12 cellular contexts compared by ENCODE assay signal in the genomic region with DNA sequence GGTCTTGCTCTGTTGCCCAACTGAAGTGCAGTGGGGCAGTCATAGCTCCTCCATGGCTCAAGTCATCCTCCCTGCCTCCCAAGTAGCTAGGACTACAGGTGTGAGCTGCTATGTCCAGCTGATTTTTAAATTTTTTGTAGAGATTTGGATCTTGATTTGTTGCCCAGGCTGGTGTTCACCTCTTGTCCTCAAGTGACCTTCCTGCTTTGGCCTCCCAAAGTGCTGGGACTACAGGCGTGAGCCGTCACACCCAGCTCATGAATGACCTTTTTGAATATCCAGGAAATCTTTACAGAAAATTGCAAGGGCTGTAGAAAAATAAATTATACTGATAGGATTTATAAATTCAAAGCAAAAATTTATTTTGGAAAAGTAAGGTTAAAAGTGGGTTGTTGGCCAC.
"Had no signal": no experiment of that assay in that cellular context is flagged by ENCODE, and none has a peak within 500 bp of the region (broad histone marks: within the 10 kb centered on the region; RNA-seq: fewer than 3 reads in every experiment).

No MANE protein-coding gene starts in this region.

- H3K36me3 ChIP-seq: left ventricle myocardium inferior, thyroid gland, uterus, WERI-Rb-1 had no signal

- H3K27ac ChIP-seq: left ventricle myocardium inferior, thyroid gland, uterus, WERI-Rb-1 had no signal

- H3K27me3 ChIP-seq: thyroid gland, uterus had no signal

- DNase-seq: activated CD4-positive, alpha-beta T cell treated with anti-CD3 and anti-CD28 coated beads for 4 hours; activated CD8-positive, alpha-beta memory T cell treated with anti-CD3 and anti-CD28 coated beads for 24 hours; effector CD4-positive, alpha-beta T cell; foreskin melanocyte; head of caudate nucleus; left ventricle myocardium inferior; mesendoderm; small intestine; SW 1271; uterus; WERI-Rb-1 had no signal

- H3K9me3 ChIP-seq: left ventricle myocardium inferior, thyroid gland, uterus had no signal

- H3K4me3 ChIP-seq: left ventricle myocardium inferior, thyroid gland, uterus had no signal
